ENCODE assay signal across 8 cellular contexts in genomic region chr1:227563319-227564201, GRCh38. TPM values are rescaled to one million over a fixed set of nuclear protein-coding genes. Genes with fewer than 3 reads are reported as not detected.
DNase-seq lines count a peak whose midpoint lies in the region; ATAC-seq and TF ChIP-seq lines count a peak whose summit lies in the region.

ZNF678 (plus strand) TSS chr1:227563556; CDS start chr1:227650992, 87,436 bp downstream.

- H3K4me3 ChIP-seq in GM12864 (ENCODE audit: low read depth, low read length) (peak within 1 kb of the TSS; percentile 66), thymus (ENCODE audit: low read length) (peak within 1 kb of the TSS; percentile 66)

- peak; percentile 95 for ATAC-seq in HG02678 (IDR thresholded peaks at IDR 0.05; ENCODE audit: unreplicated experiment)
- ATAC-seq in activated naive CD8-positive, alpha-beta T cell treated with anti-CD3 and anti-CD28 coated beads, Interleukin-2, amount 10 ng/mL, durations not matched to agents 7 days and 5 days (ENCODE audit: low read depth), result peak; percentile 92
- peak; percentile 98 for ATAC-seq in Right ventricle myocardium inferior

- peaks cover 12% of the 10 kb centered on the region for H3K9me3 Mint-ChIP-seq in activated naive CD8-positive, alpha-beta T cell treated with anti-CD3 and anti-CD28 coated beads, Interleukin-2, amount 10 ng/mL, durations not matched to agents 7 days and 5 days
- H3K9me3 Mint-ChIP-seq in osteocyte (ENCODE audit: unreplicated experiment), result no peaks in the 10 kb centered on the region

- DNase-seq in GM12864 (ENCODE audit: low read depth), result peak; percentile 89
- DNase-seq in NCI-H1105 treated with DMSO at 0.1 percent for 48 hours (lab: John Stamatoyannopoulos, UW), result peak; percentile 82
- DNase-seq in SKM-1 treated with dmso at 0.1 percent for 144 hours (lab: John Stamatoyannopoulos, UW; ENCODE audit: unreplicated experiment), result peak; percentile 92
- peak; percentile 79 for DNase-seq in activated naive CD8-positive, alpha-beta T cell treated with anti-CD3 and anti-CD28 coated beads, Interleukin-2, amount 10 ng/mL, durations not matched to agents 7 days and 5 days
- DNase-seq in Right ventricle myocardium inferior (ENCODE audit: missing footprints), result peak; percentile 91
- peak; percentile 96 for DNase-seq in osteocyte (ENCODE audit: extremely low spot score, unreplicated experiment)

- peaks cover 26% of the 10 kb centered on the region for H3K36me3 Mint-ChIP-seq in activated naive CD8-positive, alpha-beta T cell treated with anti-CD3 and anti-CD28 coated beads, Interleukin-2, amount 10 ng/mL, durations not matched to agents 7 days and 5 days
- no peaks in the 10 kb centered on the region for H3K36me3 Mint-ChIP-seq in osteocyte (ENCODE audit: unreplicated experiment)

- H3K27me3 ChIP-seq in thymus (ENCODE audit: control insufficient read depth, insufficient read depth), result peaks cover 21% of the 10 kb centered on the region

- peaks cover 9% of the 10 kb centered on the region for H3K9me3 ChIP-seq in thymus (ENCODE audit: control insufficient read depth)

- peaks cover 5% of the 10 kb centered on the region for H3K4me1 ChIP-seq in thymus (ENCODE audit: control insufficient read depth, insufficient read depth, low read length)

- WGBS in thymus, result 2% methylated on average over 39 of the region's 39 CpGs

- TF ChIP-seq CTCF in GM12864 (IDR thresholded peaks at IDR 0.05; ENCODE audit: low read depth, low read length, missing control alignments), result no peak
- no peak for TF ChIP-seq CTCF in osteocyte (IDR thresholded peaks at IDR 0.05)

- H3K36me3 ChIP-seq in thymus (ENCODE audit: control insufficient read depth, insufficient read depth), result no peaks in the 10 kb centered on the region

- intact Hi-C loops in Right ventricle myocardium inferior (cut with DNase I), result loop anchor here (5.0 kb wide), 1 partner anchor 174 kb away; the partner anchor contains the start of genes JMJD4 and SNAP47

- POLR2A ChIA-PET in activated naive CD8-positive, alpha-beta T cell treated with anti-CD3 and anti-CD28 coated beads, Interleukin-2, amount 10 ng/mL, durations not matched to agents 7 days and 5 days (lab: Charles Lee), result interaction anchor here (1.1 to 1.5 kb wide), 2 partner anchors 16 to 21 kb away, joined by 3 to 7 read pairs; no protein-coding TSS in a partner anchor

- H3K4me3 Mint-ChIP-seq in activated naive CD8-positive, alpha-beta T cell treated with anti-CD3 and anti-CD28 coated beads, Interleukin-2, amount 10 ng/mL, durations not matched to agents 7 days and 5 days, result peak within 1 kb of the TSS; percentile 94
- H3K4me3 Mint-ChIP-seq in osteocyte (ENCODE audit: unreplicated experiment), result peak within 1 kb of the TSS; percentile 92

- H3K27me3 Mint-ChIP-seq in activated naive CD8-positive, alpha-beta T cell treated with anti-CD3 and anti-CD28 coated beads, Interleukin-2, amount 10 ng/mL, durations not matched to agents 7 days and 5 days, result peaks cover 25% of the 10 kb centered on the region
- no peaks in the 10 kb centered on the region for H3K27me3 Mint-ChIP-seq in osteocyte (ENCODE audit: unreplicated experiment)

- H3K27ac Mint-ChIP-seq in activated naive CD8-positive, alpha-beta T cell treated with anti-CD3 and anti-CD28 coated beads, Interleukin-2, amount 10 ng/mL, durations not matched to agents 7 days and 5 days, result peak within 1 kb of the TSS; percentile 87
- peak within 1 kb of the TSS; percentile 99 for H3K27ac Mint-ChIP-seq in osteocyte (ENCODE audit: unreplicated experiment)

- peaks cover 11% of the 10 kb centered on the region for H3K4me1 Mint-ChIP-seq in activated naive CD8-positive, alpha-beta T cell treated with anti-CD3 and anti-CD28 coated beads, Interleukin-2, amount 10 ng/mL, durations not matched to agents 7 days and 5 days
- peaks cover 18% of the 10 kb centered on the region for H3K4me1 Mint-ChIP-seq in osteocyte (ENCODE audit: unreplicated experiment)

- H3K27ac ChIP-seq in thymus (ENCODE audit: low read depth), result peak within 1 kb of the TSS; percentile 76

RNA-seq across cellular contexts. Expression of gene ZNF678, which starts in this region (rescaled TPM):
- total RNA-seq in activated naive CD8-positive, alpha-beta T cell treated with anti-CD3 and anti-CD28 coated beads, Interleukin-2, amount 10 ng/mL, durations not matched to agents 7 days and 5 days, result 1 to 10 TPM; 6.9 to 7.3 TPM
- 3.0 TPM for total RNA-seq in Right ventricle myocardium inferior
- total RNA-seq in osteocyte, result 6.8 and 6.9 TPM in 2 replicates
- polyA plus RNA-seq in thymus, result 2.3 TPM

Comparison
In these comparisons a context has a peak if more than half of its experiments do, and no peak if none do; other contexts are left out.
1. Peak in every context shown above with its lines: DNase-seq, ATAC-seq, H3K4me3 ChIP-seq and H3K27ac ChIP-seq.